Comparison of ENCODE assay signal across 8 cellular contexts in the genomic region with DNA sequence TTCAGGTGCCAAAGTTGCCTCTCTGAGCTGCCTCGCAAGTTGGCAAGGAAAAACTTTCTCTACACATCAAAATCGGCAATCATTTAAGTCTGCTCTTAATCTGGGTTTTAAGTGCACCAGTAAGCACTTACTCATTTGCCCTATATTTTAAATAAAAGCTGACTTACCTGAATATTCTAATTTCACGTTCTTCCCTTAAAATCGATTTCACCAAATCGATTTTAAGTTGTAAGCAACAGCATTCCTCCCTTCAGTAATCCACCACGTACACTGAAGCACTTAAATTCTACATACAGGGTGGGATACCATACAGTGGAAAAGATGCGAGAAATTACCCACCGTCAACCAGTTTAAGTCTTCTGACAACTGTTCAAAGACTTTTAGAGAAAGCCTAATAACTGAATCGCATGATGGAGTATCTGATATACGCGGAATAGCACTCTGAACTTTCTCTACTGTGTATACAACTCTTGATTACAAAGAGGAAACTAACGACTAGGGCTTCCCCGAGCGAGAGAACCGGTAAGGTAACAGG. TPM values are rescaled to one million over a fixed set of nuclear protein-coding genes. Genes with fewer than 3 reads are reported as not detected.
DNase-seq lines count a peak whose midpoint lies in the region; TF ChIP-seq lines count a peak whose summit lies in the region.

No MANE protein-coding gene starts in this region.

- H3K27ac ChIP-seq in ACC112 (ENCODE audit: low read depth, low read length) (peak overlapping the region; percentile 87), HUES64 (ENCODE audit: low read depth, low read length) (peak overlapping the region; percentile 94), caudate nucleus (ENCODE audit: low read depth, low read length) (peak overlapping the region; percentile 60), muscle layer of colon (ENCODE audit: low read depth, low read length) (peak overlapping the region; percentile 96)

- H3K36me3 ChIP-seq in ACC112 (ENCODE audit: insufficient read depth, low read length) = peaks cover 3% of the 10 kb centered on the region; the same call in 1 of the 2 replicates
- no peaks in the 10 kb centered on the region for H3K36me3 ChIP-seq in HUES64 (ENCODE audit: insufficient read depth, low read length)
- no peaks in the 10 kb centered on the region for H3K36me3 ChIP-seq in muscle layer of colon (ENCODE audit: insufficient read depth, low read length)

- H3K4me1 ChIP-seq in ACC112 (ENCODE audit: control insufficient read depth, insufficient read depth, low read length, unreplicated experiment) (peaks cover 46% of the 10 kb centered on the region), HUES64 (ENCODE audit: insufficient read depth, low read length) (peaks cover 35% of the 10 kb centered on the region), muscle layer of colon (ENCODE audit: insufficient read depth, low read length) (peaks cover 52% of the 10 kb centered on the region)

- DNase-seq in caudate nucleus (lab: John Stamatoyannopoulos, UW) = no peak
- DNase-seq in NCI-H1436 (lab: John Stamatoyannopoulos, UW) = no peak
- no peak for DNase-seq in GM10266 (ENCODE audit: extremely low spot score)
- no peak for DNase-seq in SIG-M5 treated with dmso at 0.1 percent for 504 hours (lab: John Stamatoyannopoulos, UW; ENCODE audit: unreplicated experiment)
- DNase-seq in NCI-H1048 (lab: John Stamatoyannopoulos, UW) = no peak

- no peak for TF ChIP-seq CTCF in GM10266 (IDR thresholded peaks at IDR 0.05; ENCODE audit: control insufficient read depth, insufficient read depth, low read depth, missing control alignments)

- 8% methylated on average over 15 of the region's 15 CpGs for WGBS in HUES64

- peak overlapping the region; percentile 28 for H2AFZ ChIP-seq in ACC112 (ENCODE audit: low read length, unreplicated experiment)

- no peaks in the 10 kb centered on the region for H3K27me3 ChIP-seq in ACC112 (ENCODE audit: insufficient read depth, low read length)
- no peaks in the 10 kb centered on the region for H3K27me3 ChIP-seq in HUES64 (ENCODE audit: insufficient read depth, low read length)
- no peaks in the 10 kb centered on the region for H3K27me3 ChIP-seq in muscle layer of colon (ENCODE audit: control insufficient read depth in 1 of 2, insufficient read depth in 2 of 2, low read length in 2 of 2)

- H3K4me3 ChIP-seq in ACC112 (ENCODE audit: low read depth, low read length) (peak overlapping the region; percentile 91), HUES64 (ENCODE audit: low read length) (peak overlapping the region; percentile 68), muscle layer of colon (ENCODE audit: low read depth in 1 of 2, low read length in 2 of 2) (peak overlapping the region; percentile 92 to 94)

- no peaks in the 10 kb centered on the region for H3K9me3 ChIP-seq in HUES64 (ENCODE audit: insufficient read depth, low read depth, low read length)
- no peaks in the 10 kb centered on the region for H3K9me3 ChIP-seq in muscle layer of colon (ENCODE audit: low read length)

- H3K79me2 ChIP-seq in ACC112 (ENCODE audit: control insufficient read depth, insufficient read depth, low read length, unreplicated experiment) = peaks cover 85% of the 10 kb centered on the region

- H3K9ac ChIP-seq in HUES64 (ENCODE audit: low read depth, low read length) = peak overlapping the region; percentile 93
- peak overlapping the region; percentile 98 for H3K9ac ChIP-seq in muscle layer of colon (ENCODE audit: low read length)

RNA-seq across cellular contexts. Expression of gene PPP3R1, which starts 1.6 kb away (rescaled TPM):
- 52.1 TPM for polyA plus RNA-seq in HUES64 (2013, experiment 1 of 2)
- polyA plus RNA-seq in HUES64 (2013, experiment 2 of 2) = 50.8 TPM
